ENCODE assay signal across 9 cellular contexts in the genomic region with DNA sequence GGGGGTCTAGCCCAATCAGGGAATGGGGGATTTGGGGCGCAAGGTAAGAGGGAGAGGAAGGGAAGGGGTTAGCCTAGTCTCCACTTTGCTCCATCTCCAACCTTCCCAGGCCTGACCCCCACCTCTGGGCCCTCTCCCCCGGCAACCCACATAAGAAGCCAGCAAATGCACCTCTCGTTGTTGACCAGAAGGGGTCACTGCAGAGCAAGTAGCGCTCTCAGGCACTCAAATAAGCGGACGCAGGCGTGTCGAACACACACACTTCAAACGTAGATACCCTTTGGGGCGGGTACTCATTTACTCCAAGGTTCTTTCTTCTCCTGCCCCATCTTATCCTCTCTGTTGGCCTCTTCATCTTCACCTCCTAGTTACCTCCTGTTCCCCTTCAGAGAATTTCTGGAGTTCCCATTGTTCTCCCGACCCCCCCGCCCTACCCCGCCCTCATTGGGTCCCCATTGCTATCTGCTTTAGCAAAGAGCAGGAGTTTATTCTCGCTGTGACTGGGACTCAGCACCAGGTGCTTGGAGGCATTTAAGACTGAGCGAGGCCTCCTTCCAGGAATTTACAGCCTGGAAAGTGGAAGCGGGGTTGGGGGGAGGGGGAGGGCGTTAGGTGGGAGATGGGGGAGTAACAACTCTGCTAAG. TPM values are rescaled to one million over a fixed set of nuclear protein-coding genes. Genes with fewer than 3 reads are reported as not detected.
A peak's percentile ranks its signal among the peaks of the same experiment; 100 is the strongest.
DNase-seq lines count a peak whose midpoint lies in the region; ATAC-seq and TF ChIP-seq lines count a peak whose summit lies in the region.
"Had no signal": no experiment of that assay in that cellular context is flagged by ENCODE, and none has a peak within 500 bp of the region (broad histone marks: within the 10 kb centered on the region; RNA-seq: fewer than 3 reads in every experiment).

No MANE protein-coding gene starts in this region.

- H3K36me3 ChIP-seq in mammary epithelial cell (ENCODE audit: insufficient read depth, low read length) (no peaks in the 10 kb centered on the region), breast epithelium (no peaks in the 10 kb centered on the region), Karpas-422 (ENCODE audit: insufficient read depth, low read length) (no peaks in the 10 kb centered on the region), PC-3 (ENCODE audit: low read depth, low read length) (no peaks in the 10 kb centered on the region), endodermal cell (ENCODE audit: control insufficient read depth, insufficient read depth, low read length) (no peaks in the 10 kb centered on the region)

- H3K27me3 ChIP-seq in mammary epithelial cell (ENCODE audit: insufficient read depth, low read length), result no peaks in the 10 kb centered on the region
- peaks cover 0 to 71% of the 10 kb centered on the region in 2 donors for H3K27me3 ChIP-seq in breast epithelium
- no peaks in the 10 kb centered on the region for H3K27me3 ChIP-seq in Karpas-422 (ENCODE audit: low read length)
- peaks cover 19% of the 10 kb centered on the region for H3K27me3 ChIP-seq in PC-3 (ENCODE audit: low read length)
- H3K27me3 ChIP-seq in endodermal cell (ENCODE audit: control insufficient read depth, insufficient read depth, low read length, poor library complexity, severe bottlenecking), result peaks cover 62% of the 10 kb centered on the region

- intact Hi-C loops in mammary epithelial cell (cut with micrococcal nuclease) (loop anchor here (5.0 kb wide), 2 partner anchors 432 to 567 kb away; no protein-coding TSS in a partner anchor), breast epithelium (cut with DNase I; ENCODE audit: low total_unique reads) (loop anchor here (5.0 kb wide), 1 partner anchor 1098 kb away; no protein-coding TSS in a partner anchor), PC-3 (cut with micrococcal nuclease) (no loop called here)

- H3K9me2 ChIP-seq in Karpas-422 (replicated peaks; ENCODE audit: insufficient read depth, low read length), result no peaks in the 10 kb centered on the region
- H3K9me2 ChIP-seq in PC-3 (replicated peaks; ENCODE audit: low read length), result no peaks in the 10 kb centered on the region

- H3K4me3 ChIP-seq in mammary epithelial cell (replicated peaks in 1 of 3; ENCODE audit: insufficient read depth in 1 of 3, low read depth in 2 of 3, low read length in 3 of 3) (no peak overlapping the region), breast epithelium (no peak overlapping the region), Karpas-422 (ENCODE audit: low read length) (no peak overlapping the region), PC-3 (ENCODE audit: low read length) (no peak overlapping the region), endodermal cell (ENCODE audit: low read length) (peak overlapping the region; percentile 82)

- H3K9ac ChIP-seq in mammary epithelial cell (ENCODE audit: insufficient read depth, low read length) (no peak overlapping the region), Karpas-422 (ENCODE audit: low read length) (no peak overlapping the region), PC-3 (ENCODE audit: low read length) (no peak overlapping the region), endodermal cell (ENCODE audit: extremely low read depth, low read length, poor library complexity, severe bottlenecking) (no peak overlapping the region)

- no peak for TF ChIP-seq POLR2A in breast epithelium (IDR thresholded peaks at IDR 0.05)

- 7% methylated on average over 7 of the region's 17 CpGs for WGBS in mammary epithelial cell (ENCODE audit: low coverage, missing lambda C conversion rate)
- WGBS in endodermal cell (ENCODE audit: insufficient coverage in 1 of 2, insufficient read length in 1 of 2), 2 experiments, result 0 to 2% methylated on average over 8 to 15 of the region's 17 CpGs

- ATAC-seq in PC-3, result peak; percentile 51

- no peaks in the 10 kb centered on the region for H4K20me1 ChIP-seq in mammary epithelial cell (ENCODE audit: insufficient read depth, low read length)
- H4K20me1 ChIP-seq in Karpas-422 (ENCODE audit: insufficient read depth, low read depth, low read length), result no peaks in the 10 kb centered on the region
- H4K20me1 ChIP-seq in PC-3 (ENCODE audit: low read length), result no peaks in the 10 kb centered on the region

- H3K4me2 ChIP-seq in mammary epithelial cell (ENCODE audit: insufficient read depth, low read depth, low read length), result no peak overlapping the region
- no peak overlapping the region for H3K4me2 ChIP-seq in Karpas-422 (ENCODE audit: low read depth, low read length, poor library complexity, severe bottlenecking)
- H3K4me2 ChIP-seq in PC-3 (ENCODE audit: low read length), result no peak overlapping the region

- no peaks in the 10 kb centered on the region for H3F3A ChIP-seq in PC-3 (ENCODE audit: low read length, unreplicated experiment)

- H3K27me3 Mint-ChIP-seq in endodermal cell (ENCODE audit: insufficient read depth), result peaks cover 83% of the 10 kb centered on the region

- POLR2A ChIA-PET in PC-3 (lab: Charles Lee; ENCODE audit: unreplicated experiment), result no interaction called here

- H2AFZ ChIP-seq in mammary epithelial cell (ENCODE audit: low read depth, low read length) (no peak overlapping the region), Karpas-422 (ENCODE audit: low read length) (no peak overlapping the region), PC-3 (ENCODE audit: low read length) (no peak overlapping the region)

- dilution Hi-C loops in mammary epithelial cell (cut with HindIII; ENCODE audit: low sequenced_read_pairs), result no loop called here

- H3K79me2 ChIP-seq in mammary epithelial cell (ENCODE audit: insufficient read depth, low read length) (no peaks in the 10 kb centered on the region), Karpas-422 (ENCODE audit: low read length) (no peaks in the 10 kb centered on the region), PC-3 (ENCODE audit: low read length) (no peaks in the 10 kb centered on the region)

- DNase-seq in mammary epithelial cell (peak; percentile 5), breast epithelium (ENCODE audit: low spot score in 2 of 2) (no peak), Karpas-422 (peak; percentile 89), PC-3 (peak; percentile 70), endodermal cell (peak; percentile 95), lung microvascular endothelial cell (ENCODE audit: low read depth in 2 of 2) (peak; percentile 76 to 78), activated gamma-delta T cell (lab: John Stamatoyannopoulos, UW) (no peak), NCI-H226 (no peak)

- H3K27ac Mint-ChIP-seq in endodermal cell, result no peak overlapping the region

- peaks cover 5% of the 10 kb centered on the region for H3K4me1 Mint-ChIP-seq in endodermal cell

- no peaks in the 10 kb centered on the region for H3K9me3 Mint-ChIP-seq in endodermal cell

- CTCF ChIA-PET in mammary epithelial cell (lab: Charles Lee; ENCODE audit: low non-redundant PET), result no interaction called here
- CTCF ChIA-PET in PC-3 (lab: Charles Lee), result interaction anchor here (0.6 kb wide), 1 partner anchor 57 kb away, joined by 3 read pairs; no protein-coding TSS in a partner anchor

- TF ChIP-seq CTCF in mammary epithelial cell (conservative IDR thresholded peaks at IDR 0.05 in 1 of 2, IDR thresholded peaks at IDR 0.05 in 1 of 2; ENCODE audit: extremely low read depth in 1 of 2, insufficient read depth in 1 of 2, low read depth in 1 of 2, low read length in 2 of 2), result peak; percentile 49 to 67
- TF ChIP-seq CTCF in breast epithelium (IDR thresholded peaks at IDR 0.05), result peak in 1 of 3 donors; percentile 36
- TF ChIP-seq CTCF in PC-3 (conservative IDR thresholded peaks at IDR 0.05; ENCODE audit: low read depth, low read length), result peak; percentile 86
- peak; percentile 91 for TF ChIP-seq CTCF in endodermal cell (conservative IDR thresholded peaks at IDR 0.05)

- H3K4me1 ChIP-seq in mammary epithelial cell (ENCODE audit: insufficient read depth, low read length), result no peaks in the 10 kb centered on the region
- H3K4me1 ChIP-seq in breast epithelium, result no peaks in the 10 kb centered on the region
- no peaks in the 10 kb centered on the region for H3K4me1 ChIP-seq in Karpas-422 (ENCODE audit: low read length)
- no peaks in the 10 kb centered on the region for H3K4me1 ChIP-seq in PC-3 (ENCODE audit: insufficient read depth, low read length)
- H3K4me1 ChIP-seq in endodermal cell (ENCODE audit: control insufficient read depth, insufficient read depth, low read length), result no peaks in the 10 kb centered on the region

- in situ Hi-C loops in mammary epithelial cell (cut with MboI; ENCODE audit: low sequenced_read_pairs in 2 of 2), result no loop called here

- H3K4me3 Mint-ChIP-seq in endodermal cell, result peak overlapping the region; percentile 58

- no TSS peak for BruUV-seq in mammary epithelial cell (replicated peaks; lab: Mats Ljungman, UMichigan)
- no TSS peak for BruUV-seq in PC-3 (replicated peaks; lab: Mats Ljungman, UMichigan)

- H3K36me3 Mint-ChIP-seq in endodermal cell (ENCODE audit: low read depth), result no peaks in the 10 kb centered on the region

- H3K9me3 ChIP-seq in mammary epithelial cell (replicated peaks; ENCODE audit: insufficient read depth, low read length) (peaks cover 3% of the 10 kb centered on the region), breast epithelium (no peaks in the 10 kb centered on the region), Karpas-422 (ENCODE audit: low read length) (no peaks in the 10 kb centered on the region), PC-3 (ENCODE audit: low read length) (no peaks in the 10 kb centered on the region), endodermal cell (ENCODE audit: control insufficient read depth, low read length) (no peaks in the 10 kb centered on the region)

- H3K27ac ChIP-seq in mammary epithelial cell (ENCODE audit: insufficient read depth, low read depth, low read length), result no peak overlapping the region
- H3K27ac ChIP-seq in breast epithelium, result no peak overlapping the region
- H3K27ac ChIP-seq in Karpas-422 (ENCODE audit: low read length), result no peak overlapping the region
- H3K27ac ChIP-seq in PC-3 (ENCODE audit: low read length), result no peak overlapping the region
- peak overlapping the region; percentile 90 for H3K27ac ChIP-seq in endodermal cell (ENCODE audit: low read depth, low read length)

RNA-seq across cellular contexts. Expression of gene SRRM4, which starts 1.5 kb away (rescaled TPM):
- total RNA-seq in mammary epithelial cell (not detected), breast epithelium (not detected), PC-3 (2014; rRNA removed) (under 0.01 TPM in 1 of 2 replicates, not detected in the other), endodermal cell (under 1 TPM; 0.44 to 0.71 TPM), lung microvascular endothelial cell (not detected in 2 replicates)
- not detected for polyA plus RNA-seq in mammary epithelial cell
- polyA minus RNA-seq in mammary epithelial cell, result not detected
- not detected in 2 replicates for total RNA-seq in Karpas-422 (2014; rRNA removed; shearing (Covaris generic); ENCODE audit: low replicate concordance)
- 10.7 TPM for polyA plus RNA-seq in endodermal cell (2013, experiment 1 of 2)
- polyA plus RNA-seq in endodermal cell (2013, experiment 2 of 2), result 9.5 TPM
- total RNA-seq: glomerular endothelial cell had no signal

Comparison
In these comparisons a context has a peak if more than half of its experiments do, and no peak if none do; other contexts are left out.
1. DNase-seq: peak in mammary epithelial cell (single experiment), Karpas-422 (single experiment), PC-3 (single experiment), endodermal cell (single experiment) and lung microvascular endothelial cell (2 of 2); none in breast epithelium (0 of 2), activated gamma-delta T cell (single experiment) and NCI-H226 (single experiment).